ENCODE assay signal across 21 cellular contexts in the genomic region with DNA sequence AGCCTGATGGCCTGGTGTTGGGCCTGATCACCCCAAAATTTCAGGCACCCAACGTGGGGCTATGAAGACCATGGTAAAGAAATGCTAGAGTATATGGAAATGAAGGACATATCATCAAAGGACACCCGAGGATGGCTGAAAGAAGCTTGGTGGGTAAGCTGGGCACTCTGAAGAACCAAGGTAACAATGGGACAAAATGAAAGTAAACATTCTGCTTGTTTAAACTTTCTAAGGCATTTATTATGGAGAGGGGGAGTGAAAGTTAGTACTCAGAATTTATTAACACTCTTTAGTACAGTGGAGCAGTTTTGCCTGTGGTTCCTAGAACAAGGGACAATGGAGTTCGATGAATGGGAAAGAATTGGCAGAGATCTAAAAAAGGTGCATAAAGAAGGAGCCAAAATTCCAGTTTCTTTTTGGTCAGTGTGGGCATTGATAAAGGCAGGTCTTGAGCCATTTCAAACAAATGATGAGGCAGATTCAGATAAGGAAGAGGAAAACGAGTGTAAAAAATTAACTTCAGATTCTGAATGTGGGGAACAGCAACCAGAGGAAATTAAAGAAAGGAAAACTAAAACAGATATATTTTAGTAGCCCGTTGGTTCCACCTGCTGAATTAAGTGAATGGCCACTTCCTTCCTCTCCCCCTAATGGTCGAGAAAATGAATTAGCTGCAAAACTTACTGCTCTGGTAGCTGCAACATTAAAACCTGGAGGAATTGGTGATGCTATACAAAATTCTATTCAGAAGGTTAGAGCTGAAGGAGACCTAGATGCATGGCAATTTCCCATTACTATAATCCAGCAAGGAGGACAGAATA. TPM values are rescaled to one million over a fixed set of nuclear protein-coding genes. Genes with fewer than 3 reads are reported as not detected.
DNase-seq lines count a peak whose midpoint lies in the region; ATAC-seq, FAIRE-seq and TF ChIP-seq lines count a peak whose summit lies in the region.
"Had no signal": no experiment of that assay in that cellular context is flagged by ENCODE, and none has a peak within 500 bp of the region (broad histone marks: within the 10 kb centered on the region; RNA-seq: fewer than 3 reads in every experiment).

No MANE protein-coding gene starts in this region.

- DNase-seq in HepG2 (ENCODE audit: low spot score) (no peak), KBM-7 (peak; percentile 3), K562 (ENCODE audit: extremely low read depth in 1 of 4, low spot score in 3 of 4) (no peak), iPS-NIHi7 (ENCODE audit: extremely low spot score) (no peak)
- DNase-seq: activated CD4-positive, CD25-positive, alpha-beta regulatory T cell treated with anti-CD3 and anti-CD28 coated beads, Interleukin-2, amount 50 U/mL, for 72 hours; activated effector memory CD4-positive, alpha-beta T cell treated with Interleukin-2 at 50 U/mL for 16 hours; gastrocnemius medialis; H7; left lung; NCI-H1436; occipital lobe; sigmoid colon; substantia nigra; T-helper 17 cell had no signal

- intact Hi-C loops in HepG2 (cut with micrococcal nuclease; ENCODE audit: unreplicated experiment) (no loop called here), K562 (cut with micrococcal nuclease) (no loop called here)

- ATAC-seq in HepG2 = no peak
- ATAC-seq in K562 = no peak
- ATAC-seq in GM21529 (IDR thresholded peaks at IDR 0.05; ENCODE audit: unreplicated experiment) = no peak
- ATAC-seq in HG02884 (IDR thresholded peaks at IDR 0.05; ENCODE audit: unreplicated experiment) = no peak
- ATAC-seq in GM18511 (IDR thresholded peaks at IDR 0.05; ENCODE audit: unreplicated experiment) = no peak
- ATAC-seq: gastrocnemius medialis, left lung, T-helper 17 cell had no signal

- TF ChIP-seq EP300 in HepG2 (IDR thresholded peaks at IDR 0.05; ENCODE audit: low read depth in 2 of 2, low read length in 2 of 2) (no peak), HepG2 (CRISPR knock-in tag; IDR thresholded peaks at IDR 0.05; ENCODE audit: borderline replicate concordance) (no peak), K562 (IDR thresholded peaks at IDR 0.05; ENCODE audit: low read length) (no peak)

- H3K27me3 ChIP-seq in liver (ENCODE audit: control insufficient read depth in 4 of 4, insufficient read depth in 4 of 4, low read length in 3 of 4) (no peaks in the 10 kb centered on the region), HepG2 (ENCODE audit: control insufficient read depth in 1 of 2, insufficient read depth in 2 of 2, low read length in 2 of 2) (no peaks in the 10 kb centered on the region), K562 (ENCODE audit: control insufficient read depth in 2 of 2, insufficient read depth in 2 of 2, low read length in 2 of 2) (peaks cover 0 to 4% of the 10 kb centered on the region in 2 experiments; a peak in 4 of 5 replicates)
- H3K27me3 ChIP-seq: ascending aorta, gastrocnemius medialis, left lung, sigmoid colon had no signal

- no peaks in the 10 kb centered on the region for H3K79me2 ChIP-seq in HepG2 (ENCODE audit: insufficient read depth, low read length)
- H3K79me2 ChIP-seq in K562 (ENCODE audit: control insufficient read depth, insufficient read depth, low read length) = no peaks in the 10 kb centered on the region

- CTCF ChIA-PET in HepG2 (lab: Yijun Ruan, JAX; ENCODE audit: low intra/inter-chr PET ratio, low total read pairs) = no interaction called here
- CTCF ChIA-PET in K562 (lab: Yijun Ruan, JAX; ENCODE audit: low intra/inter-chr PET ratio) = interaction anchor here (0.6 to 0.8 kb wide), 2 partner anchors 66 to 868 kb away, joined by 3 to 4 read pairs; no protein-coding TSS in a partner anchor

- H4K20me1 ChIP-seq in HepG2 (ENCODE audit: insufficient read depth, low read length) = no peaks in the 10 kb centered on the region
- H4K20me1 ChIP-seq in K562 (replicated peaks; ENCODE audit: control insufficient read depth, insufficient read depth, low read length) = no peaks in the 10 kb centered on the region

- H3K9me3 ChIP-seq in liver (ENCODE audit: control insufficient read depth in 4 of 4, low read length in 3 of 4) (no peaks in the 10 kb centered on the region), HepG2 (ENCODE audit: low read length) (no peaks in the 10 kb centered on the region), K562 (replicated peaks; ENCODE audit: control insufficient read depth, insufficient read depth, low read depth, low read length) (no peaks in the 10 kb centered on the region; the same call in 1 of the 2 replicates)
- H3K9me3 ChIP-seq: gastrocnemius medialis, sigmoid colon had no signal

- BruUV-seq in HepG2 (replicated peaks; lab: Mats Ljungman, UMichigan) (no TSS peak), K562 (replicated peaks; lab: Mats Ljungman, UMichigan) (no TSS peak)

- H3K9me1 ChIP-seq in K562 (ENCODE audit: control insufficient read depth, insufficient read depth, low read length) = no peaks in the 10 kb centered on the region

- no peak overlapping the region for H2AFZ ChIP-seq in HepG2 (ENCODE audit: low read length)
- no peak overlapping the region; the same call in 1 of the 2 replicates for H2AFZ ChIP-seq in K562 (ENCODE audit: low read depth, low read length)

- TF ChIP-seq CTCF in liver (IDR thresholded peaks at IDR 0.05; ENCODE audit: low read depth, low read length, missing input control) (peak; percentile 5), HepG2 (CRISPR knock-in tag; IDR thresholded peaks at IDR 0.05) (no peak), K562 (IDR thresholded peaks at IDR 0.05 in 2 of 3, conservative IDR thresholded peaks at IDR 0.05 in 1 of 3; ENCODE audit: insufficient read depth in 2 of 3, low read depth in 1 of 3, low read length in 3 of 3) (peak in 2 of 3 experiments; percentile 40; a peak in 3 of 6 replicates)

- WGBS in liver = 44% methylated on average over 6 of the region's 6 CpGs
- 2% methylated on average over 6 of the region's 6 CpGs for WGBS in HepG2 (ENCODE audit: low lambda C conversion rate)
- WGBS in K562 (ENCODE audit: insufficient coverage, low coverage, missing lambda C conversion rate) = 0% methylated on average over 6 of the region's 6 CpGs

- peak; percentile 35 to 48 for TF ChIP-seq RAD21 in liver (IDR thresholded peaks at IDR 0.05)
- no peak for TF ChIP-seq RAD21 in HepG2 (CRISPR knock-in tag; IDR thresholded peaks at IDR 0.05)
- TF ChIP-seq RAD21 in K562 (CRISPR knock-in tag; conservative IDR thresholded peaks at IDR 0.05 in 1 of 2, IDR thresholded peaks at IDR 0.05 in 1 of 2) = no peak

- TF ChIP-seq POLR2A in HepG2 (IDR thresholded peaks at IDR 0.05; ENCODE audit: insufficient read depth in 1 of 2, low read depth in 2 of 2, low read length in 2 of 2) (no peak), K562 (conservative IDR thresholded peaks at IDR 0.05) (no peak)

- H3K9ac ChIP-seq in liver (ENCODE audit: low read depth in 1 of 2, low read length in 2 of 2) (no peak overlapping the region), HepG2 (ENCODE audit: insufficient read depth, low read depth, low read length) (no peak overlapping the region), K562 (ENCODE audit: insufficient read depth in 1 of 2, low read depth in 2 of 2, low read length in 2 of 2) (no peak overlapping the region)

- H3K4me2 ChIP-seq in HepG2 (ENCODE audit: low read depth, low read length) = no peak overlapping the region; the same call in 1 of the 2 replicates
- H3K4me2 ChIP-seq in K562 (ENCODE audit: insufficient read depth, low read length) = no peak overlapping the region

- H3K27ac ChIP-seq in liver (ENCODE audit: low read depth in 1 of 2, low read length in 2 of 2) = no peak overlapping the region
- H3K27ac ChIP-seq in HepG2 (ENCODE audit: extremely low read length, insufficient read depth, low read length) = no peak overlapping the region
- no peak overlapping the region for H3K27ac ChIP-seq in K562 (ENCODE audit: extremely low read depth, low read depth, low read length)
- H3K27ac ChIP-seq: ascending aorta, coronary artery, gastrocnemius medialis, left lung, sigmoid colon had no signal

- in situ Hi-C loops in HepG2 (cut with HindIII; ENCODE audit: extremely low pct_ligation_motif_present, low pct_unique_long_range_greater_than_20kb) (no loop called here), KBM-7 (cut with MboI; ENCODE audit: low pct_unique_long_range_greater_than_20kb, low sequenced_read_pairs) (no loop called here), K562 (cut with MboI) (no loop called here)

- POLR2A ChIA-PET in HepG2 (lab: Yijun Ruan, JAX) = no interaction called here
- POLR2A ChIA-PET in K562 (lab: Yijun Ruan, JAX) = interaction anchor here (0.6 to 1.3 kb wide), 4 partner anchors 10 to 22 kb away, joined by 3 to 5 read pairs (median 4); no protein-coding TSS in a partner anchor

- H3K4me1 ChIP-seq in liver (ENCODE audit: control insufficient read depth in 4 of 4, insufficient read depth in 4 of 4, low read length in 3 of 4) (peaks cover 0 to 7% (median 2%) of the 10 kb centered on the region in 4 donors), HepG2 (ENCODE audit: insufficient read depth, low read length) (no peaks in the 10 kb centered on the region), K562 (replicated peaks in 1 of 2; ENCODE audit: control insufficient read depth in 2 of 2, insufficient read depth in 2 of 2, low read length in 2 of 2) (no peaks in the 10 kb centered on the region)
- H3K4me1 ChIP-seq: ascending aorta, gastrocnemius medialis, left lung, sigmoid colon had no signal

- H3K36me3 ChIP-seq in liver (ENCODE audit: control insufficient read depth in 4 of 4, insufficient read depth in 3 of 4, low read depth in 1 of 4, low read length in 3 of 4) (no peaks in the 10 kb centered on the region), HepG2 (replicated peaks in 1 of 2; ENCODE audit: control insufficient read depth in 1 of 2, insufficient read depth in 2 of 2, low read length in 2 of 2) (no peaks in the 10 kb centered on the region), K562 (ENCODE audit: control insufficient read depth, insufficient read depth, low read length) (no peaks in the 10 kb centered on the region)
- H3K36me3 ChIP-seq: ascending aorta, gastrocnemius medialis, left lung, sigmoid colon had no signal

- FAIRE-seq in HepG2 (lab: Jason Lieb, UNC) (no peak), K562 (lab: Jason Lieb, UNC) (no peak)

- H3K4me3 ChIP-seq in liver (ENCODE audit: low read depth in 1 of 3, low read length in 3 of 3) (no peak overlapping the region), HepG2 (replicated peaks in 1 of 3; ENCODE audit: insufficient read depth in 1 of 3, low read depth in 2 of 3, low read length in 3 of 3) (no peak overlapping the region), K562 (no peak overlapping the region)
- H3K4me3 ChIP-seq: ascending aorta, coronary artery, gastrocnemius medialis, left lung, sigmoid colon had no signal

RNA-seq across cellular contexts. Expression of a gene that starts 8.4 kb away (rescaled TPM):
- under 1 TPM; under 0.01 to 0.14 TPM for total RNA-seq in liver
- under 1 TPM; 0.29 to 0.30 TPM for polyA plus RNA-seq in liver
- not detected in 2 replicates for total RNA-seq in HepG2 (2016; rRNA removed; fragmentation: Illumina TruSeq; extraction: Trizol)
- total RNA-seq in HepG2 (2016; cell fraction: cytosol; rRNA removed; fragmentation: Illumina TruSeq; extraction: Trizol; ENCODE audit: low read depth) = not detected in 2 replicates
- not detected in 2 replicates for total RNA-seq in HepG2 (2016; cell fraction: insoluble cytoplasmic fraction; rRNA removed; fragmentation: Illumina TruSeq; extraction: Trizol)
- total RNA-seq in HepG2 (2016; cell fraction: membrane; rRNA removed; fragmentation: Illumina TruSeq; extraction: Trizol) = not detected in 2 replicates
- total RNA-seq in HepG2 (2016; cell fraction: nucleus; rRNA removed; fragmentation: Illumina TruSeq; extraction: Trizol) = not detected in 2 replicates
- polyA plus RNA-seq in HepG2 (2011; rRNA removed) = not detected in 2 replicates
- polyA plus RNA-seq in HepG2 (2011; cell fraction: cytosol; rRNA removed) = not detected in 2 replicates
- not detected in 2 replicates for polyA plus RNA-seq in HepG2 (2011; cell fraction: nucleus; rRNA removed)
- polyA plus RNA-seq in HepG2 (2012) = not detected in 2 replicates
- polyA plus RNA-seq in HepG2 (2016; cell fraction: cytosol; fragmentation: Illumina TruSeq; extraction: Trizol; ENCODE audit: low read depth) = not detected in 2 replicates
- polyA plus RNA-seq in HepG2 (2016; cell fraction: insoluble cytoplasmic fraction; fragmentation: Illumina TruSeq; extraction: Trizol; ENCODE audit: low read depth) = not detected in 2 replicates
- not detected in 2 replicates for polyA plus RNA-seq in HepG2 (2016; cell fraction: membrane; fragmentation: Illumina TruSeq; extraction: Trizol; ENCODE audit: low read depth)
- not detected in 2 replicates for polyA plus RNA-seq in HepG2 (2016; cell fraction: nucleus; fragmentation: Illumina TruSeq; extraction: Trizol; ENCODE audit: insufficient read depth, low read depth)
- not detected in 2 replicates for polyA minus RNA-seq in HepG2 (2011; rRNA and poly(A)+ RNA removed; ENCODE audit: low replicate concordance)
- not detected in 2 replicates for polyA minus RNA-seq in HepG2 (2011; cell fraction: cytosol; rRNA and poly(A)+ RNA removed)
- not detected in 2 replicates for polyA minus RNA-seq in HepG2 (2011; cell fraction: nucleus; rRNA and poly(A)+ RNA removed)
- total RNA-seq in K562 (2011; cell fraction: chromatin; rRNA removed; ENCODE audit: low replicate concordance) = not detected in 2 replicates
- total RNA-seq in K562 (2011; cell fraction: nucleolus; rRNA removed) = not detected in 2 replicates
- not detected in 2 replicates for total RNA-seq in K562 (2011; cell fraction: nucleoplasm; rRNA removed)
- total RNA-seq in K562 (2014; rRNA removed) = not detected in 2 replicates
- not detected in 2 replicates for total RNA-seq in K562 (2014; rRNA removed; fragmentation: Illumina TruSeq; extraction: Trizol)
- not detected in 2 replicates for total RNA-seq in K562 (2015; rRNA removed; fragmentation: Illumina TruSeq; extraction: Trizol)
- not detected in 2 replicates for total RNA-seq in K562 (2021)
- polyA plus RNA-seq in K562 (2011; rRNA removed) = not detected in 2 replicates
- not detected in 2 replicates for polyA plus RNA-seq in K562 (2011; cell fraction: cytosol; rRNA removed)
- not detected in 2 replicates for polyA plus RNA-seq in K562 (2011; cell fraction: nucleus; rRNA removed)
- 0.07 TPM in 1 of 2 replicates, not detected in the other for polyA plus RNA-seq in K562 (2012)
- not detected in 2 replicates for polyA plus RNA-seq in K562 (2014; fragmentation: Illumina TruSeq; extraction: Trizol)
- polyA plus RNA-seq in K562 (2014; fragmentation: Nextera tagmentation; extraction: Ambion mirVana) = not detected
- not detected in 2 replicates for polyA plus RNA-seq in K562 (2014; rRNA removed)
- not detected in 2 replicates for polyA minus RNA-seq in K562 (2011; rRNA and poly(A)+ RNA removed)
- not detected in 2 replicates for polyA minus RNA-seq in K562 (2011; cell fraction: cytosol; rRNA and poly(A)+ RNA removed)
- not detected in 2 replicates for polyA minus RNA-seq in K562 (2011; cell fraction: nucleus; rRNA and poly(A)+ RNA removed)
- total RNA-seq: ascending aorta, gastrocnemius medialis, H7, LHCN-M2, occipital lobe had no signal

RNA-seq across cellular contexts. Expression of a gene that starts 45.4 kb away (rescaled TPM):
- total RNA-seq in liver (1 to 10 TPM; 5.5 to 9.1 TPM), HepG2 (2016; rRNA removed; fragmentation: Illumina TruSeq; extraction: Trizol) (1.3 and 2.2 TPM in 2 replicates), K562 (2014; rRNA removed) (6.8 and 7.7 TPM in 2 replicates), K562 (2014; rRNA removed; fragmentation: Illumina TruSeq; extraction: Trizol) (13.4 and 13.5 TPM in 2 replicates), K562 (2015; rRNA removed; fragmentation: Illumina TruSeq; extraction: Trizol) (8.0 and 8.4 TPM in 2 replicates), K562 (2021) (17.2 and 20.5 TPM in 2 replicates)
- polyA plus RNA-seq in liver (1 to 10 TPM; 2.6 to 2.7 TPM), HepG2 (2011; rRNA removed) (4.2 and 4.6 TPM in 2 replicates), K562 (2011; rRNA removed) (23.2 and 29.3 TPM in 2 replicates), K562 (2014; fragmentation: Illumina TruSeq; extraction: Trizol) (21.0 and 26.8 TPM in 2 replicates), K562 (2014; fragmentation: Nextera tagmentation; extraction: Ambion mirVana) (1 to 10 TPM; 4.1 to 5.5 TPM), K562 (2014; rRNA removed) (11.4 and 12.2 TPM in 2 replicates)
- 0.26 and 0.30 TPM in 2 replicates for total RNA-seq in HepG2 (2016; cell fraction: cytosol; rRNA removed; fragmentation: Illumina TruSeq; extraction: Trizol; ENCODE audit: low read depth)
- total RNA-seq in HepG2 (2016; cell fraction: insoluble cytoplasmic fraction; rRNA removed; fragmentation: Illumina TruSeq; extraction: Trizol) = 1.7 TPM in 2 replicates
- 1.1 and 1.3 TPM in 2 replicates for total RNA-seq in HepG2 (2016; cell fraction: membrane; rRNA removed; fragmentation: Illumina TruSeq; extraction: Trizol)
- total RNA-seq in HepG2 (2016; cell fraction: nucleus; rRNA removed; fragmentation: Illumina TruSeq; extraction: Trizol) = 1.4 and 1.9 TPM in 2 replicates
- polyA plus RNA-seq in HepG2 (2011; cell fraction: cytosol; rRNA removed) = 2.6 and 2.8 TPM in 2 replicates
- 4.2 and 4.5 TPM in 2 replicates for polyA plus RNA-seq in HepG2 (2011; cell fraction: nucleus; rRNA removed)
- 2.7 and 3.9 TPM in 2 replicates for polyA plus RNA-seq in HepG2 (2012)
- 0.12 and 0.17 TPM in 2 replicates for polyA plus RNA-seq in HepG2 (2016; cell fraction: cytosol; fragmentation: Illumina TruSeq; extraction: Trizol; ENCODE audit: low read depth)
- 2.1 and 2.5 TPM in 2 replicates for polyA plus RNA-seq in HepG2 (2016; cell fraction: insoluble cytoplasmic fraction; fragmentation: Illumina TruSeq; extraction: Trizol; ENCODE audit: low read depth)
- 1.3 and 1.4 TPM in 2 replicates for polyA plus RNA-seq in HepG2 (2016; cell fraction: membrane; fragmentation: Illumina TruSeq; extraction: Trizol; ENCODE audit: low read depth)
- 2.8 and 4.2 TPM in 2 replicates for polyA plus RNA-seq in HepG2 (2016; cell fraction: nucleus; fragmentation: Illumina TruSeq; extraction: Trizol; ENCODE audit: insufficient read depth, low read depth)
- polyA minus RNA-seq in HepG2 (2011; rRNA and poly(A)+ RNA removed; ENCODE audit: low replicate concordance) = 5.4 and 35.6 TPM in 2 replicates
- polyA minus RNA-seq in HepG2 (2011; cell fraction: cytosol; rRNA and poly(A)+ RNA removed) = 1.5 and 2.0 TPM in 2 replicates
- polyA minus RNA-seq in HepG2 (2011; cell fraction: nucleus; rRNA and poly(A)+ RNA removed) = 2.4 and 2.6 TPM in 2 replicates
- total RNA-seq in K562 (2011; cell fraction: chromatin; rRNA removed; ENCODE audit: low replicate concordance) = 37.1 and 52.9 TPM in 2 replicates
- 32.9 and 38.7 TPM in 2 replicates for total RNA-seq in K562 (2011; cell fraction: nucleolus; rRNA removed)
- total RNA-seq in K562 (2011; cell fraction: nucleoplasm; rRNA removed) = 41.1 and 61.4 TPM in 2 replicates
- 21.8 and 23.3 TPM in 2 replicates for polyA plus RNA-seq in K562 (2011; cell fraction: cytosol; rRNA removed)
- 32.7 and 46.6 TPM in 2 replicates for polyA plus RNA-seq in K562 (2011; cell fraction: nucleus; rRNA removed)
- 10.0 and 11.9 TPM in 2 replicates for polyA plus RNA-seq in K562 (2012)
- 15.4 and 21.7 TPM in 2 replicates for polyA minus RNA-seq in K562 (2011; rRNA and poly(A)+ RNA removed)
- polyA minus RNA-seq in K562 (2011; cell fraction: cytosol; rRNA and poly(A)+ RNA removed) = 8.3 and 13.1 TPM in 2 replicates
- 9.1 and 9.7 TPM in 2 replicates for polyA minus RNA-seq in K562 (2011; cell fraction: nucleus; rRNA and poly(A)+ RNA removed)
